1 cellular context compared by ENCODE assay signal in the genomic region with DNA sequence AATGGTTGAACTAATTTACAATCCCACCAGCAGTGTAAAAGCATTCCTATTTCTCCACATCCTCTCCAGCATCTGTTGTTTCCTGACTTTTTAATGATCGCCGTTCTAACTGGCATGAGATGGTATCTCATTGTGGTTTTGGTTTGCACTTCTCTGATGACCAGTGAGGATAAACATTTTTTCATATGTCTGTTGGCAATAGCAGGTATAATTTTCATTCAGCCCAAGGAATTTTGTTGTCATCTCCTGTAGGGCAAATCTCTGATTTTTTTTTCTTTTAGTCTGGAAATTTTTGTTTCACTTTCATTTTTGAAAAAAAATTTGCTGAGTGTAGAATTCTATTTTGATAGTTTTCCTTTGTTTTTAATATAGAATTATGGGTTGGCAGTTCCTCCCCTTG.
TF ChIP-seq lines count a peak whose summit lies in the region.

No MANE protein-coding gene starts in this region.

TF ChIP-seq in HepG2, 621 proteins besides CTCF, POLR2A, EP300 and RAD21:
- TF ChIP-seq MAFF (IDR thresholded peaks at IDR 0.05; ENCODE audit: low read depth, low read length) = 0 out of 2 replicates have a peak, but pooled peaks have one; percentile 3
